17 cellular contexts compared by ENCODE assay signal in genomic region chr4:118307619-118308018, GRCh38. TPM values are rescaled to one million over a fixed set of nuclear protein-coding genes. Genes with fewer than 3 reads are reported as not detected.
DNase-seq lines count a peak whose midpoint lies in the region; ATAC-seq, FAIRE-seq and TF ChIP-seq lines count a peak whose summit lies in the region.
"Had no signal": no experiment of that assay in that cellular context is flagged by ENCODE, and none has a peak within 500 bp of the region (broad histone marks: within the 10 kb centered on the region; RNA-seq: fewer than 3 reads in every experiment).

No MANE protein-coding gene starts in this region.

- WGBS in SK-N-SH (ENCODE audit: low lambda C conversion rate): 75% methylated on average over 2 of the region's 2 CpGs
- 40% methylated on average over 2 of the region's 2 CpGs; no CpG with 5 or more reads in 1 of the 2 experiments for WGBS in H1 (ENCODE audit: extremely low coverage in 1 of 2, insufficient coverage in 1 of 2, insufficient read length in 1 of 2, insufficient replicate concordance in 2 of 2, low coverage in 1 of 2, low lambda C conversion rate in 2 of 2, missing lambda C conversion rate in 1 of 2), 2 experiments
- WGBS in adrenal gland, 4 donors: 56 to 65% (median 61%) methylated on average over 2 of the region's 2 CpGs

- no peak overlapping the region for H3K4me2 ChIP-seq in SK-N-SH
- peak overlapping the region; percentile 33 to 47; a peak in 2 of 4 replicates for H3K4me2 ChIP-seq in H1 (ENCODE audit: insufficient read depth in 1 of 2, low read depth in 2 of 2, low read length in 2 of 2)
- H3K4me2 ChIP-seq in PC-3 (ENCODE audit: low read length): no peak overlapping the region
- H3K4me2 ChIP-seq: BLaER1, PC-9 had no signal

- H4K8ac ChIP-seq in H1 (ENCODE audit: extremely low read depth, insufficient read depth, low read length): no peak overlapping the region

- H3K23ac ChIP-seq in H1 (ENCODE audit: insufficient read length): no peak overlapping the region

- no peak for TF ChIP-seq EP300 in SK-N-SH (IDR thresholded peaks at IDR 0.05; ENCODE audit: borderline replicate concordance in 1 of 2, low read depth in 1 of 2, low read length in 1 of 2)
- TF ChIP-seq EP300 in H1 (IDR thresholded peaks at IDR 0.05; ENCODE audit: borderline replicate concordance in 1 of 2, low read depth in 2 of 2, low read length in 2 of 2): no peak

- H2BK20ac ChIP-seq in H1 (ENCODE audit: low read length): no peak overlapping the region

- H4K20me1 ChIP-seq in SK-N-SH (ENCODE audit: insufficient read depth) (no peaks in the 10 kb centered on the region), H1 (replicated peaks in 1 of 2; ENCODE audit: control insufficient read depth in 1 of 2, insufficient read depth in 2 of 2, low read length in 2 of 2) (no peaks in the 10 kb centered on the region), PC-3 (ENCODE audit: low read length) (no peaks in the 10 kb centered on the region)
- H4K20me1 ChIP-seq: BLaER1 had no signal

- no peak overlapping the region for H3K4ac ChIP-seq in H1 (replicated peaks; ENCODE audit: insufficient read length, low read depth, low read length)

- intact Hi-C loops in mucosa of descending colon (cut with DNase I, micrococcal nuclease) (no loop called here), PC-3 (cut with micrococcal nuclease) (no loop called here), adrenal gland (cut with DNase I) (no loop called here)

- no peak overlapping the region for H3K18ac ChIP-seq in H1 (ENCODE audit: extremely low read depth, low read length)

- BruUV-seq in PC-3 (replicated peaks; lab: Mats Ljungman, UMichigan): no TSS peak

- H2BK15ac ChIP-seq in H1 (ENCODE audit: low read length): no peak overlapping the region

- TF ChIP-seq RAD21 in SK-N-SH (IDR thresholded peaks at IDR 0.05; ENCODE audit: low read length): no peak
- no peak for TF ChIP-seq RAD21 in H1 (IDR thresholded peaks at IDR 0.05 in 1 of 2, conservative IDR thresholded peaks at IDR 0.05 in 1 of 2; ENCODE audit: low read depth in 2 of 2, low read length in 2 of 2)

- no peak overlapping the region for H2BK120ac ChIP-seq in H1 (replicated peaks; ENCODE audit: low read depth, low read length)

- ATAC-seq in SK-N-SH treated with all-trans-retinoic acid at 6 μM for 48 hours (peak; percentile 31; the same call in 1 of the 3 replicates), mucosa of descending colon (peak; percentile 36), PC-3 (no peak), HG02840 (IDR thresholded peaks at IDR 0.05; ENCODE audit: low FRiP score, unreplicated experiment) (no peak)
- ATAC-seq: HCT116 had no signal

- CTCF ChIA-PET in SK-N-SH (lab: Yijun Ruan, JAX) (interaction anchor here (0.7 to 1.5 kb wide), 4 partner anchors 9 to 45 kb away, joined by 3 to 7 read pairs (median 4); partner anchors contain the start of gene PRSS12), H1 (lab: Charles Lee; ENCODE audit: partially characterized antibody) (interaction anchor here (0.6 to 1.5 kb wide), 3 partner anchors 14 to 302 kb away, joined by 3 to 5 read pairs (median 3); no protein-coding TSS in a partner anchor), PC-3 (lab: Charles Lee) (no interaction called here)

- H4K5ac ChIP-seq in H1 (ENCODE audit: insufficient read length, low read depth, low read length): no peak overlapping the region

- H3K14ac ChIP-seq in H1 (ENCODE audit: insufficient read length): no peak overlapping the region

- TF ChIP-seq CTCF in SK-N-SH (IDR thresholded peaks at IDR 0.05) (no peak), H1 (IDR thresholded peaks at IDR 0.05; ENCODE audit: control extremely low read depth in 1 of 3, insufficient read depth in 1 of 3, low read depth in 1 of 3, low read length in 3 of 3) (no peak), mucosa of descending colon (IDR thresholded peaks at IDR 0.05) (no peak), PC-3 (conservative IDR thresholded peaks at IDR 0.05; ENCODE audit: low read depth, low read length) (no peak), adrenal gland (IDR thresholded peaks at IDR 0.05) (no peak)

- H3K4me3 ChIP-seq in SK-N-SH (ENCODE audit: low read depth in 2 of 2, low read length in 1 of 2) (no peak overlapping the region), H1 (ENCODE audit: extremely low read depth in 1 of 4, insufficient read depth in 2 of 4, low read depth in 3 of 4, low read length in 4 of 4) (no peak overlapping the region; a peak in 1 of 8 replicates), mucosa of descending colon (no peak overlapping the region), PC-3 (ENCODE audit: low read length) (no peak overlapping the region), adrenal gland (no peak overlapping the region)
- H3K4me3 ChIP-seq: BLaER1, PC-9 had no signal

- no peaks in the 10 kb centered on the region for H3K23me2 ChIP-seq in H1 (ENCODE audit: low read depth, low read length)

- no peak overlapping the region; a peak in 1 of 4 replicates for H3K27ac ChIP-seq in SK-N-SH (ENCODE audit: low read depth in 2 of 2, low read length in 1 of 2)
- no peak overlapping the region for H3K27ac ChIP-seq in H1 (ENCODE audit: low read depth, low read length)
- H3K27ac ChIP-seq in PC-3 (ENCODE audit: low read length): no peak overlapping the region
- no peak overlapping the region for H3K27ac ChIP-seq in adrenal gland
- H3K27ac ChIP-seq: 22Rv1, BLaER1, PC-9 had no signal

- H2BK12ac ChIP-seq in H1 (ENCODE audit: low read depth, low read length): no peak overlapping the region

- no peak overlapping the region for H3K56ac ChIP-seq in H1 (replicated peaks; ENCODE audit: insufficient read length, low read depth, low read length)

- DNase-seq in SK-N-SH (no peak), H1 (ENCODE audit: low read depth in 1 of 2, low spot score in 2 of 2) (no peak), mucosa of descending colon (no peak), NCI-H1417 (lab: John Stamatoyannopoulos, UW) (no peak), PC-3 (no peak), adrenal gland (no peak)
- DNase-seq: CD8-positive, alpha-beta memory T cell; KBM-7; NCI-H1092 treated with DMSO at 0.1 percent for 48 hours; NCI-H187; NCI-H446; PC-9 had no signal

- no peak overlapping the region for H3K9ac ChIP-seq in SK-N-SH
- H3K9ac ChIP-seq in H1 (replicated peaks in 1 of 4; ENCODE audit: extremely low read depth in 1 of 4, low read depth in 3 of 4, low read length in 3 of 4): no peak overlapping the region
- H3K9ac ChIP-seq in PC-3 (ENCODE audit: low read length): no peak overlapping the region
- H3K9ac ChIP-seq: BLaER1 had no signal

- H2AK5ac ChIP-seq in H1 (ENCODE audit: low read depth, low read length): no peak overlapping the region

- peaks cover 3 to 46% of the 10 kb centered on the region in 2 experiments for H3K36me3 ChIP-seq in SK-N-SH (replicated peaks in 1 of 2; ENCODE audit: control insufficient read depth in 1 of 2, insufficient read depth in 2 of 2, low read length in 1 of 2)
- no peaks in the 10 kb centered on the region for H3K36me3 ChIP-seq in H1 (ENCODE audit: control insufficient read depth in 2 of 4, insufficient read depth in 4 of 4, low read length in 3 of 4)
- no peaks in the 10 kb centered on the region for H3K36me3 ChIP-seq in mucosa of descending colon (ENCODE audit: low read depth)
- H3K36me3 ChIP-seq in PC-3 (ENCODE audit: low read depth, low read length): no peaks in the 10 kb centered on the region
- H3K36me3 ChIP-seq in adrenal gland (replicated peaks in 1 of 2): no peaks in the 10 kb centered on the region
- H3K36me3 ChIP-seq: BLaER1 had no signal

- POLR2A ChIA-PET in SK-N-SH (lab: Yijun Ruan, JAX): interaction anchor here (0.6 kb wide), 1 partner anchor 24 kb away, joined by 4 read pairs; no protein-coding TSS in a partner anchor
- POLR2A ChIA-PET in H1 (lab: Charles Lee; ENCODE audit: partially characterized antibody): interaction anchor here (0.9 kb wide), 1 partner anchor 39 kb away, joined by 3 read pairs; no protein-coding TSS in a partner anchor
- POLR2A ChIA-PET in PC-3 (lab: Charles Lee; ENCODE audit: unreplicated experiment): no interaction called here

- no peak overlapping the region for H4K91ac ChIP-seq in H1 (replicated peaks; ENCODE audit: insufficient read length, low read length)

- no peaks in the 10 kb centered on the region for H3K9me2 ChIP-seq in SK-N-SH
- H3K9me2 ChIP-seq in PC-3 (replicated peaks; ENCODE audit: low read length): no peaks in the 10 kb centered on the region

- H3K79me2 ChIP-seq in SK-N-SH (ENCODE audit: insufficient read depth) (no peaks in the 10 kb centered on the region), H1 (ENCODE audit: control insufficient read depth in 1 of 2, insufficient read depth in 2 of 2, low read length in 2 of 2) (no peaks in the 10 kb centered on the region), PC-3 (ENCODE audit: low read length) (no peaks in the 10 kb centered on the region)

- peaks cover 0 to 3% of the 10 kb centered on the region in 2 experiments; a peak in 2 of 4 replicates for H3K4me1 ChIP-seq in SK-N-SH (ENCODE audit: control insufficient read depth in 1 of 2, insufficient read depth in 2 of 2, low read depth in 1 of 2, low read length in 1 of 2)
- peaks cover 0 to 3% (median 1%) of the 10 kb centered on the region in 4 experiments; a peak in 2 of 7 replicates for H3K4me1 ChIP-seq in H1 (replicated peaks in 1 of 4; ENCODE audit: control insufficient read depth in 3 of 4, insufficient read depth in 4 of 4, low read length in 3 of 4)
- peaks cover 8% of the 10 kb centered on the region for H3K4me1 ChIP-seq in mucosa of descending colon (ENCODE audit: low read depth)
- H3K4me1 ChIP-seq in PC-3 (ENCODE audit: insufficient read depth, low read length): no peaks in the 10 kb centered on the region
- H3K4me1 ChIP-seq in adrenal gland (replicated peaks in 1 of 2): no peaks in the 10 kb centered on the region
- H3K4me1 ChIP-seq: BLaER1 had no signal

- H2BK5ac ChIP-seq in H1 (ENCODE audit: low read depth, low read length): no peak overlapping the region

- H3F3A ChIP-seq in SK-N-SH (replicated peaks; ENCODE audit: insufficient read depth) (peaks cover 3% of the 10 kb centered on the region), PC-3 (ENCODE audit: low read length, unreplicated experiment) (no peaks in the 10 kb centered on the region)

- TF ChIP-seq POLR2A in H1 (IDR thresholded peaks at IDR 0.05; ENCODE audit: control extremely low read depth in 1 of 2, low read depth in 2 of 2, low read length in 2 of 2): no peak
- no peak for TF ChIP-seq POLR2A in adrenal gland (IDR thresholded peaks at IDR 0.05)

- H3K27me3 ChIP-seq in SK-N-SH (ENCODE audit: insufficient read depth) (no peaks in the 10 kb centered on the region), H1 (replicated peaks in 1 of 4; ENCODE audit: control insufficient read depth in 3 of 4, extremely low read depth in 1 of 4, insufficient read depth in 3 of 4, low read length in 3 of 4) (no peaks in the 10 kb centered on the region), PC-3 (ENCODE audit: low read length) (no peaks in the 10 kb centered on the region; the same call in 1 of the 2 replicates), adrenal gland (peaks cover 5% of the 10 kb centered on the region)
- H3K27me3 ChIP-seq: BLaER1 had no signal

- no peak overlapping the region for H2AFZ ChIP-seq in SK-N-SH (ENCODE audit: low read depth)
- peak overlapping the region; percentile 77; the same call in 1 of the 2 replicates for H2AFZ ChIP-seq in H1 (ENCODE audit: low read length)
- H2AFZ ChIP-seq in PC-3 (ENCODE audit: low read length): no peak overlapping the region
- H2AFZ ChIP-seq: PC-9 had no signal

- no peak for FAIRE-seq in H1 (lab: Jason Lieb, UNC)

- H3K79me1 ChIP-seq in H1 (ENCODE audit: low read depth, low read length): no peaks in the 10 kb centered on the region

- H3K9me3 ChIP-seq in SK-N-SH (no peaks in the 10 kb centered on the region), H1 (ENCODE audit: insufficient read depth in 2 of 2, low read depth in 1 of 2, low read length in 1 of 2) (no peaks in the 10 kb centered on the region), mucosa of descending colon (no peaks in the 10 kb centered on the region), PC-3 (ENCODE audit: low read length) (no peaks in the 10 kb centered on the region), adrenal gland (replicated peaks in 1 of 3) (no peaks in the 10 kb centered on the region)
- H3K9me3 ChIP-seq: BLaER1 had no signal

RNA-seq across cellular contexts. Expression of gene PRSS12, which starts 45.2 kb away (rescaled TPM):
- 134 and 137 TPM in 2 replicates for polyA plus RNA-seq in SK-N-SH (2012; rRNA removed)
- 177 and 193 TPM in 2 replicates for polyA plus RNA-seq in SK-N-SH (2012; cell fraction: cytosol; rRNA removed)
- polyA plus RNA-seq in SK-N-SH (2012; cell fraction: nucleus; rRNA removed): 101 and 180 TPM in 2 replicates
- 7.1 and 9.3 TPM in 2 replicates for total RNA-seq in H1 (2021; fragmentation: NEBNext Ultra II Directional; extraction: Animal tissue kit (Norgen Biotek cat#: 25700))
- polyA plus RNA-seq in H1 (2011; rRNA removed): 2.5 and 2.6 TPM in 2 replicates
- polyA plus RNA-seq in H1 (2011; cell fraction: cytosol; rRNA removed): 4.0 TPM
- 2.8 TPM for polyA plus RNA-seq in H1 (2011; cell fraction: nucleus; rRNA removed)
- polyA plus RNA-seq in H1 (2012, experiment 1 of 2): 5.5 to 7.3 TPM (median 6.3 TPM) in 4 replicates
- polyA plus RNA-seq in H1 (2012, experiment 2 of 2): 4.8 TPM
- polyA plus RNA-seq in H1 (2013, experiment 1 of 2): 6.9 TPM
- polyA plus RNA-seq in H1 (2013, experiment 2 of 2): 6.5 TPM
- 2.8 and 3.6 TPM in 2 replicates for polyA minus RNA-seq in H1 (2011; rRNA and poly(A)+ RNA removed)
- polyA minus RNA-seq in H1 (2011; cell fraction: cytosol; rRNA and poly(A)+ RNA removed): 2.1 TPM
- 6.6 TPM for polyA minus RNA-seq in H1 (2011; cell fraction: nucleus; rRNA and poly(A)+ RNA removed)
- total RNA-seq in mucosa of descending colon: 10 to 100 TPM; 12.9 to 41.7 (median 31.1) TPM
- 0.58 and 1.5 TPM in 2 replicates for total RNA-seq in PC-3 (2014; rRNA removed)
- under 1 TPM in 6 of 8 donors, not detected in 2; 0.14 to 0.57 (median 0.33) TPM for total RNA-seq in adrenal gland
- under 1 TPM in 2 of 3 donors, not detected in 1; 0.07 to 0.08 TPM for polyA plus RNA-seq in adrenal gland
- total RNA-seq: CD8-positive, alpha-beta memory T cell had no signal
- polyA plus RNA-seq: CD8-positive, alpha-beta memory T cell had no signal

Comparison
In these comparisons a context has a peak if more than half of its experiments do, and no peak if none do; other contexts are left out.
1. ATAC-seq: peak in SK-N-SH treated with all-trans-retinoic acid at 6 μM for 48 hours (single experiment) and mucosa of descending colon (single experiment); none in PC-3 (single experiment) and HG02840 (single experiment).
2. H3K4me2 ChIP-seq: peak in H1 (2 of 2); none in SK-N-SH (single experiment) and PC-3 (single experiment).